Comparison of ENCODE assay signal across 1 cellular context in the genomic region with DNA sequence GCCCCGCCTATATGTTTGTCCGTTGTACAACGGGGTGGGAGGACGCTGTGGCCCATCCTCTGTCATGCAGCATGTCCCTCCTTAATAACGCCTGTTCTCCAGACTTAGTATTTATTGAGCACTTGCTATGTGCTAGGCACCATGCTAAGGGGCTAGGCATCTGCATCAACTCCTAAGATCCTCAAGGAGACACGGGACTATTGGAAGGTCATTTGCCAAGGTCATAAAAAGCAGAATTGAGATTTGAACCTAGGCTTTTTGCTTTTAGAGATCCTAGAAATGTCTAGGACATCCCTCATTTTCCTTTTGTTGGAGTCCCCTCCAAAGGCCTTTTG.
TF ChIP-seq lines count a peak whose summit lies in the region.

No MANE protein-coding gene starts in this region.

TF ChIP-seq in GM23338, 12 proteins besides CTCF, POLR2A, EP300 and RAD21 (continued from another document):
- no peak for TF ChIP-seq ZNF462 (CRISPR knock-in tag; IDR thresholded peaks at IDR 0.05)
- TF ChIP-seq, protein P1, sequence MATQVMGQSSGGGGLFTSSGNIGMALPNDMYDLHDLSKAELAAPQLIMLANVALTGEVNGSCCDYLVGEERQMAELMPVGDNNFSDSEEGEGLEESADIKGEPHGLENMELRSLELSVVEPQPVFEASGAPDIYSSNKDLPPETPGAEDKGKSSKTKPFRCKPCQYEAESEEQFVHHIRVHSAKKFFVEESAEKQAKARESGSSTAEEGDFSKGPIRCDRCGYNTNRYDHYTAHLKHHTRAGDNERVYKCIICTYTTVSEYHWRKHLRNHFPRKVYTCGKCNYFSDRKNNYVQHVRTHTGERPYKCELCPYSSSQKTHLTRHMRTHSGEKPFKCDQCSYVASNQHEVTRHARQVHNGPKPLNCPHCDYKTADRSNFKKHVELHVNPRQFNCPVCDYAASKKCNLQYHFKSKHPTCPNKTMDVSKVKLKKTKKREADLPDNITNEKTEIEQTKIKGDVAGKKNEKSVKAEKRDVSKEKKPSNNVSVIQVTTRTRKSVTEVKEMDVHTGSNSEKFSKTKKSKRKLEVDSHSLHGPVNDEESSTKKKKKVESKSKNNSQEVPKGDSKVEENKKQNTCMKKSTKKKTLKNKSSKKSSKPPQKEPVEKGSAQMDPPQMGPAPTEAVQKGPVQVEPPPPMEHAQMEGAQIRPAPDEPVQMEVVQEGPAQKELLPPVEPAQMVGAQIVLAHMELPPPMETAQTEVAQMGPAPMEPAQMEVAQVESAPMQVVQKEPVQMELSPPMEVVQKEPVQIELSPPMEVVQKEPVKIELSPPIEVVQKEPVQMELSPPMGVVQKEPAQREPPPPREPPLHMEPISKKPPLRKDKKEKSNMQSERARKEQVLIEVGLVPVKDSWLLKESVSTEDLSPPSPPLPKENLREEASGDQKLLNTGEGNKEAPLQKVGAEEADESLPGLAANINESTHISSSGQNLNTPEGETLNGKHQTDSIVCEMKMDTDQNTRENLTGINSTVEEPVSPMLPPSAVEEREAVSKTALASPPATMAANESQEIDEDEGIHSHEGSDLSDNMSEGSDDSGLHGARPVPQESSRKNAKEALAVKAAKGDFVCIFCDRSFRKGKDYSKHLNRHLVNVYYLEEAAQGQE (IDR thresholded peaks at IDR 0.05; ENCODE audit: unreplicated experiment) = no peak
- no peak for TF ChIP-seq STAT1 (IDR thresholded peaks at IDR 0.05; ENCODE audit: unreplicated experiment)
- TF ChIP-seq EZH2 (IDR thresholded peaks at IDR 0.05; ENCODE audit: low read depth, unreplicated experiment) = no peak
- no peak for TF ChIP-seq JUNB (IDR thresholded peaks at IDR 0.05; ENCODE audit: unreplicated experiment)
- TF ChIP-seq POLR2AphosphoS5 (IDR thresholded peaks at IDR 0.05; ENCODE audit: low read depth) = no peak
- TF ChIP-seq NANOG (IDR thresholded peaks at IDR 0.05; ENCODE audit: borderline replicate concordance) = no peak
- TF ChIP-seq, protein P2, sequence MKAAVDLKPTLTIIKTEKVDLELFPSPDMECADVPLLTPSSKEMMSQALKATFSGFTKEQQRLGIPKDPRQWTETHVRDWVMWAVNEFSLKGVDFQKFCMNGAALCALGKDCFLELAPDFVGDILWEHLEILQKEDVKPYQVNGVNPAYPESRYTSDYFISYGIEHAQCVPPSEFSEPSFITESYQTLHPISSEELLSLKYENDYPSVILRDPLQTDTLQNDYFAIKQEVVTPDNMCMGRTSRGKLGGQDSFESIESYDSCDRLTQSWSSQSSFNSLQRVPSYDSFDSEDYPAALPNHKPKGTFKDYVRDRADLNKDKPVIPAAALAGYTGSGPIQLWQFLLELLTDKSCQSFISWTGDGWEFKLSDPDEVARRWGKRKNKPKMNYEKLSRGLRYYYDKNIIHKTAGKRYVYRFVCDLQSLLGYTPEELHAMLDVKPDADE (IDR thresholded peaks at IDR 0.05) = no peak
- TF ChIP-seq CREB1 (CRISPR knock-in tag; IDR thresholded peaks at IDR 0.05; ENCODE audit: low read depth) = no peak
- TF ChIP-seq ZNF331 (CRISPR knock-in tag; IDR thresholded peaks at IDR 0.05; ENCODE audit: low read depth) = no peak
